Comparison of ENCODE assay signal across 1 cellular context in genomic region chr11:67056267-67056639, GRCh38.
TF ChIP-seq lines count a peak whose summit lies in the region.

No MANE protein-coding gene starts in this region.

TF ChIP-seq in HCT116, 20 proteins besides CTCF, POLR2A, EP300 and RAD21 (continued from another document):
- TF ChIP-seq EGR1 (IDR thresholded peaks at IDR 0.05; ENCODE audit: low read depth), result no peak
